Comparison of ENCODE assay signal across 8 cellular contexts in the genomic region with DNA sequence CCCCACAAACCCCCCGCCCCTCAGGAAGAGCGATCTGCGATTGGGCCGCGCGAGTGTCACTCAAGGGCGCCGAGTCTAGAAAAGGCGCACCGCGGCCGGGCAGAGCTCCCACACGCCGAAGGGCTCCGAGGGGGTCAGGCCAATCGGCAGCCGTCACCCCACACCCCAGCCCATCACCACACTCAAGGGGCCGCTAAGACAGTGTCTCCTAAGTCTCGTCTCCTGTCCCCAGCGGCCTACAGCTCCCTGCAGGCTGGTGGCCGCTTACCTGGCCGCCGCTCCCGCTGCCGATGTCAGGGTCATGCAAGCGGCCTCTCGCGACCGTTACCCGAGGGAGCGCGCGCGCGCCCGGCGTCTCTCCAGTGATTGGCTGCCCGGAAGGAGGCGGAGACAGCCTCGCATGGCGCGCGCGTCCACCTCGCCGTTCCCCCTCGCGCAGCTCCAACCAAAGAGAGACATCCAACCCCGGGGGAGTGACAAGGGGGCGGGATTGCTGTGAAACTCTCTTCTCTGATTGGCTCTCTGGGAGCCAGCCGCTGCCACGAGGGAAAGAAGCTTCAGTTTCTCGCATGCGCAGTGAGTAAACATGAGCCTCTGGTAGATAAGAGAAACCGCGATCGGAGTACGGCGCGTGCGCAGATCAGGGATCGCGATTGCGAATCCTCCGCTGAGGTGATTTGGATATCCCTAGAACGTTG. TPM values are rescaled to one million over a fixed set of nuclear protein-coding genes. Genes with fewer than 3 reads are reported as not detected.
DNase-seq lines count a peak whose midpoint lies in the region; ATAC-seq and TF ChIP-seq lines count a peak whose summit lies in the region.

A gene with protein sequence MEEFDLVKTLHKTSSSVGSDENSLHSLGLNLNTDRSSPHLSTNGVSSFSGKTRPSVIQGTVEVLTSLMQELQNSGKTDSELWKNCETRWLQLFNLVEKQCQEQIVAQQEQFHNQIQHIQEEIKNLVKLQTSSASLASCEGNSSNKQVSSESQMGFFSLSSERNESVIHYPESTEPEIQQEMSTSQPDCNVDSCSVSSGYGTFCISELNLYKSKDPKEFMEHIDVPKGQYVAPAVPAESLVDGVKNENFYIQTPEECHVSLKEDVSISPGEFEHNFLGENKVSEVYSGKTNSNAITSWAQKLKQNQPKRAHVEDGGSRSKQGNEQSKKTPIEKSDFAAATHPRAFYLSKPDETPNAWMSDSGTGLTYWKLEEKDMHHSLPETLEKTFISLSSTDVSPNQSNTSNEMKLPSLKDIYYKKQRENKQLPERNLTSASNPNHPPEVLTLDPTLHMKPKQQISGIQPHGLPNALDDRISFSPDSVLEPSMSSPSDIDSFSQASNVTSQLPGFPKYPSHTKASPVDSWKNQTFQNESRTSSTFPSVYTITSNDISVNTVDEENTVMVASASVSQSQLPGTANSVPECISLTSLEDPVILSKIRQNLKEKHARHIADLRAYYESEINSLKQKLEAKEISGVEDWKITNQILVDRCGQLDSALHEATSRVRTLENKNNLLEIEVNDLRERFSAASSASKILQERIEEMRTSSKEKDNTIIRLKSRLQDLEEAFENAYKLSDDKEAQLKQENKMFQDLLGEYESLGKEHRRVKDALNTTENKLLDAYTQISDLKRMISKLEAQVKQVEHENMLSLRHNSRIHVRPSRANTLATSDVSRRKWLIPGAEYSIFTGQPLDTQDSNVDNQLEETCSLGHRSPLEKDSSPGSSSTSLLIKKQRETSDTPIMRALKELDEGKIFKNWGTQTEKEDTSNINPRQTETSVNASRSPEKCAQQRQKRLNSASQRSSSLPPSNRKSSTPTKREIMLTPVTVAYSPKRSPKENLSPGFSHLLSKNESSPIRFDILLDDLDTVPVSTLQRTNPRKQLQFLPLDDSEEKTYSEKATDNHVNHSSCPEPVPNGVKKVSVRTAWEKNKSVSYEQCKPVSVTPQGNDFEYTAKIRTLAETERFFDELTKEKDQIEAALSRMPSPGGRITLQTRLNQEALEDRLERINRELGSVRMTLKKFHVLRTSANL (minus strand): TSS at position 335 of the 698 bp plus-strand sequence. CDS start 2,777 bp downstream, outside the sequence.
A gene (plus strand): TSS at position 630 of the 698 bp plus-strand sequence. CDS start 20,239 bp downstream, outside the sequence.

- DNase-seq in Ammon's horn (ENCODE audit: low spot score) (peak; percentile 99), GM19238 (ENCODE audit: insufficient read length, low spot score) (peak; percentile 83), NCI-H524 (lab: John Stamatoyannopoulos, UW) (peak; percentile 99), choroid plexus epithelial cell (ENCODE audit: low read depth) (peak; percentile 100), kidney glomerular epithelial cell (lab: John Stamatoyannopoulos, UW) (peak; percentile 100)
- peak; percentile 99 for DNase-seq in activated CD4-positive, alpha-beta T cell treated with anti-CD3 and anti-CD28 coated beads for 36 hours
- DNase-seq in stimulated activated CD4-positive, alpha-beta T cell treated with anti-CD3 and anti-CD28 coated beads, Interleukin-1b, Interleukin-23, amount 100 ng/mL, for 1 hour (ENCODE audit: low read depth in 2 of 2) = peak; percentile 89 to 98

- peaks cover 61% of the 10 kb centered on the region for H3K4me1 Mint-ChIP-seq in activated CD4-positive, alpha-beta T cell treated with anti-CD3 and anti-CD28 coated beads for 36 hours

- H3K9me3 Mint-ChIP-seq in activated CD4-positive, alpha-beta T cell treated with anti-CD3 and anti-CD28 coated beads for 36 hours (ENCODE audit: low read depth) = no peaks in the 10 kb centered on the region

- POLR2A ChIA-PET in activated CD4-positive, alpha-beta T cell treated with anti-CD3 and anti-CD28 coated beads for 36 hours (lab: Charles Lee) = interaction anchor here (0.5 to 2.7 kb wide), 33 partner anchors 8 to 713 kb away, joined by 3 to 40 read pairs (median 4); a partner anchor contains a TSS

- peak; percentile 78 for ATAC-seq in HG03442 (IDR thresholded peaks at IDR 0.05; ENCODE audit: unreplicated experiment)
- peak; percentile 91 for ATAC-seq in activated CD4-positive, alpha-beta T cell treated with anti-CD3 and anti-CD28 coated beads for 36 hours

- peak within 1 kb of the TSS; percentile 99 for H3K27ac Mint-ChIP-seq in activated CD4-positive, alpha-beta T cell treated with anti-CD3 and anti-CD28 coated beads for 36 hours

- TF ChIP-seq CTCF in choroid plexus epithelial cell (conservative IDR thresholded peaks at IDR 0.05; ENCODE audit: low read depth, low read length) = no peak

- peak within 1 kb of the TSS; percentile 90 for H3K4me3 Mint-ChIP-seq in activated CD4-positive, alpha-beta T cell treated with anti-CD3 and anti-CD28 coated beads for 36 hours

- intact Hi-C loops in activated CD4-positive, alpha-beta T cell treated with anti-CD3 and anti-CD28 coated beads for 36 hours (cut with DNase I, micrococcal nuclease) = loop anchor here (1.0 to 10.0 kb wide), 22 partner anchors 10 to 739 kb away; a partner anchor contains a TSS

- peak within 1 kb of the TSS; percentile 98 for H3K4me3 ChIP-seq in choroid plexus epithelial cell (ENCODE audit: low read depth, low read length)

- CTCF ChIA-PET in activated CD4-positive, alpha-beta T cell treated with anti-CD3 and anti-CD28 coated beads for 36 hours (lab: Charles Lee) = interaction anchor here (0.6 to 3.4 kb wide), 22 partner anchors 9 to 1597 kb away, joined by 3 to 24 read pairs (median 4); a partner anchor contains a TSS

- no peaks in the 10 kb centered on the region for H3K27me3 Mint-ChIP-seq in activated CD4-positive, alpha-beta T cell treated with anti-CD3 and anti-CD28 coated beads for 36 hours

- H3K36me3 Mint-ChIP-seq in activated CD4-positive, alpha-beta T cell treated with anti-CD3 and anti-CD28 coated beads for 36 hours (ENCODE audit: low read depth) = peaks cover 43% of the 10 kb centered on the region

RNA-seq across cellular contexts. Expression of the first gene that starts in this region (rescaled TPM):
- total RNA-seq in activated CD4-positive, alpha-beta T cell treated with anti-CD3 and anti-CD28 coated beads for 36 hours = 100 to 1,000 TPM in 1 of 2 experiments, 10 to 100 TPM in 1; 94.0 to 128 TPM

RNA-seq across cellular contexts. Expression of the second gene that starts in this region (rescaled TPM):
- 10 to 100 TPM; 31.1 to 34.7 TPM for total RNA-seq in activated CD4-positive, alpha-beta T cell treated with anti-CD3 and anti-CD28 coated beads for 36 hours

Comparison
In these comparisons a context has a peak if more than half of its experiments do, and no peak if none do; other contexts are left out.
1. Peak in every context shown above with its lines: DNase-seq, ATAC-seq and H3K4me3 ChIP-seq.